1 cellular context compared by ENCODE assay signal in genomic region chr4:22515145-22515887, GRCh38.
TF ChIP-seq lines count a peak whose summit lies in the region.

No MANE protein-coding gene starts in this region.

TF ChIP-seq in HepG2, 621 proteins besides CTCF, POLR2A, EP300 and RAD21 (continued from another document and continues in another):
- TF ChIP-seq, protein P1, sequence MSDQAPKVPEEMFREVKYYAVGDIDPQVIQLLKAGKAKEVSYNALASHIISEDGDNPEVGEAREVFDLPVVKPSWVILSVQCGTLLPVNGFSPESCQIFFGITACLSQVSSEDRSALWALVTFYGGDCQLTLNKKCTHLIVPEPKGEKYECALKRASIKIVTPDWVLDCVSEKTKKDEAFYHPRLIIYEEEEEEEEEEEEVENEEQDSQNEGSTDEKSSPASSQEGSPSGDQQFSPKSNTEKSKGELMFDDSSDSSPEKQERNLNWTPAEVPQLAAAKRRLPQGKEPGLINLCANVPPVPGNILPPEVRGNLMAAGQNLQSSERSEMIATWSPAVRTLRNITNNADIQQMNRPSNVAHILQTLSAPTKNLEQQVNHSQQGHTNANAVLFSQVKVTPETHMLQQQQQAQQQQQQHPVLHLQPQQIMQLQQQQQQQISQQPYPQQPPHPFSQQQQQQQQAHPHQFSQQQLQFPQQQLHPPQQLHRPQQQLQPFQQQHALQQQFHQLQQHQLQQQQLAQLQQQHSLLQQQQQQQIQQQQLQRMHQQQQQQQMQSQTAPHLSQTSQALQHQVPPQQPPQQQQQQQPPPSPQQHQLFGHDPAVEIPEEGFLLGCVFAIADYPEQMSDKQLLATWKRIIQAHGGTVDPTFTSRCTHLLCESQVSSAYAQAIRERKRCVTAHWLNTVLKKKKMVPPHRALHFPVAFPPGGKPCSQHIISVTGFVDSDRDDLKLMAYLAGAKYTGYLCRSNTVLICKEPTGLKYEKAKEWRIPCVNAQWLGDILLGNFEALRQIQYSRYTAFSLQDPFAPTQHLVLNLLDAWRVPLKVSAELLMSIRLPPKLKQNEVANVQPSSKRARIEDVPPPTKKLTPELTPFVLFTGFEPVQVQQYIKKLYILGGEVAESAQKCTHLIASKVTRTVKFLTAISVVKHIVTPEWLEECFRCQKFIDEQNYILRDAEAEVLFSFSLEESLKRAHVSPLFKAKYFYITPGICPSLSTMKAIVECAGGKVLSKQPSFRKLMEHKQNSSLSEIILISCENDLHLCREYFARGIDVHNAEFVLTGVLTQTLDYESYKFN (CRISPR knock-in tag; conservative IDR thresholded peaks at IDR 0.05): peak; percentile 43; the same call in 1 of the 2 replicates
- no peak for TF ChIP-seq ZUFSP (CRISPR knock-in tag; IDR thresholded peaks at IDR 0.05; ENCODE audit: borderline replicate concordance)
- TF ChIP-seq CAMTA2 (CRISPR knock-in tag; IDR thresholded peaks at IDR 0.05; ENCODE audit: borderline replicate concordance): no peak
- peak; percentile 68; the same call in 1 of the 2 replicates for TF ChIP-seq MXD3 (CRISPR knock-in tag; IDR thresholded peaks at IDR 0.05)
- peak in 1 of 2 experiments; percentile 59; a peak in 2 of 4 replicates for TF ChIP-seq KLF16 (CRISPR knock-in tag; IDR thresholded peaks at IDR 0.05)
- TF ChIP-seq ARNTL (CRISPR knock-in tag; IDR thresholded peaks at IDR 0.05): peak; percentile 53
- TF ChIP-seq HOXA7 (CRISPR knock-in tag; IDR thresholded peaks at IDR 0.05): no peak
- TF ChIP-seq SRSF4 (IDR thresholded peaks at IDR 0.05; ENCODE audit: low read depth, low read length, poor library complexity, severe bottlenecking): no peak
- no peak for TF ChIP-seq SETDB1 (CRISPR knock-in tag; IDR thresholded peaks at IDR 0.05; ENCODE audit: borderline replicate concordance)
- no peak; the same call in 1 of the 2 replicates for TF ChIP-seq MLXIP (CRISPR knock-in tag; IDR thresholded peaks at IDR 0.05; ENCODE audit: borderline replicate concordance)
- TF ChIP-seq, protein P2, sequence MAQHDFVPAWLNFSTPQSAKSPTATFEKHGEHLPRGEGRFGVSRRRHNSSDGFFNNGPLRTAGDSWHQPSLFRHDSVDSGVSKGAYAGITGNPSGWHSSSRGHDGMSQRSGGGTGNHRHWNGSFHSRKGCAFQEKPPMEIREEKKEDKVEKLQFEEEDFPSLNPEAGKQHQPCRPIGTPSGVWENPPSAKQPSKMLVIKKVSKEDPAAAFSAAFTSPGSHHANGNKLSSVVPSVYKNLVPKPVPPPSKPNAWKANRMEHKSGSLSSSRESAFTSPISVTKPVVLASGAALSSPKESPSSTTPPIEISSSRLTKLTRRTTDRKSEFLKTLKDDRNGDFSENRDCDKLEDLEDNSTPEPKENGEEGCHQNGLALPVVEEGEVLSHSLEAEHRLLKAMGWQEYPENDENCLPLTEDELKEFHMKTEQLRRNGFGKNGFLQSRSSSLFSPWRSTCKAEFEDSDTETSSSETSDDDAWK (CRISPR knock-in tag; IDR thresholded peaks at IDR 0.05): no peak
- TF ChIP-seq TEAD2 (CRISPR knock-in tag; IDR thresholded peaks at IDR 0.05): 0 out of 2 replicates have a peak, but pooled peaks have one; percentile 67
- TF ChIP-seq DMTF1 (CRISPR knock-in tag; IDR thresholded peaks at IDR 0.05): no peak
- TF ChIP-seq SNAI1 (CRISPR knock-in tag; IDR thresholded peaks at IDR 0.05; ENCODE audit: borderline replicate concordance): peak; percentile 41; the same call in 1 of the 2 replicates
- TF ChIP-seq FOXC1 (CRISPR knock-in tag; IDR thresholded peaks at IDR 0.05; ENCODE audit: borderline replicate concordance): peak; percentile 32; the same call in 1 of the 2 replicates
- no peak for TF ChIP-seq NFE2 (CRISPR knock-in tag; IDR thresholded peaks at IDR 0.05)
- no peak for TF ChIP-seq RFX1 (IDR thresholded peaks at IDR 0.05)
- TF ChIP-seq TARDBP (CRISPR knock-in tag; IDR thresholded peaks at IDR 0.05): no peak
- TF ChIP-seq ZNF713 (CRISPR knock-in tag; IDR thresholded peaks at IDR 0.05): no peak
- TF ChIP-seq FOSL1 (CRISPR knock-in tag; IDR thresholded peaks at IDR 0.05; ENCODE audit: borderline replicate concordance): no peak
- TF ChIP-seq ZNF510 (CRISPR knock-in tag; IDR thresholded peaks at IDR 0.05; ENCODE audit: low read depth): no peak
- TF ChIP-seq, protein P3, sequence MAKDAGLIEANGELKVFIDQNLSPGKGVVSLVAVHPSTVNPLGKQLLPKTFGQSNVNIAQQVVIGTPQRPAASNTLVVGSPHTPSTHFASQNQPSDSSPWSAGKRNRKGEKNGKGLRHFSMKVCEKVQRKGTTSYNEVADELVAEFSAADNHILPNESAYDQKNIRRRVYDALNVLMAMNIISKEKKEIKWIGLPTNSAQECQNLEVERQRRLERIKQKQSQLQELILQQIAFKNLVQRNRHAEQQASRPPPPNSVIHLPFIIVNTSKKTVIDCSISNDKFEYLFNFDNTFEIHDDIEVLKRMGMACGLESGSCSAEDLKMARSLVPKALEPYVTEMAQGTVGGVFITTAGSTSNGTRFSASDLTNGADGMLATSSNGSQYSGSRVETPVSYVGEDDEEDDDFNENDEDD (CRISPR knock-in tag; IDR thresholded peaks at IDR 0.05; ENCODE audit: borderline replicate concordance): peak; percentile 84; the same call in 1 of the 2 replicates
- TF ChIP-seq, protein P4, sequence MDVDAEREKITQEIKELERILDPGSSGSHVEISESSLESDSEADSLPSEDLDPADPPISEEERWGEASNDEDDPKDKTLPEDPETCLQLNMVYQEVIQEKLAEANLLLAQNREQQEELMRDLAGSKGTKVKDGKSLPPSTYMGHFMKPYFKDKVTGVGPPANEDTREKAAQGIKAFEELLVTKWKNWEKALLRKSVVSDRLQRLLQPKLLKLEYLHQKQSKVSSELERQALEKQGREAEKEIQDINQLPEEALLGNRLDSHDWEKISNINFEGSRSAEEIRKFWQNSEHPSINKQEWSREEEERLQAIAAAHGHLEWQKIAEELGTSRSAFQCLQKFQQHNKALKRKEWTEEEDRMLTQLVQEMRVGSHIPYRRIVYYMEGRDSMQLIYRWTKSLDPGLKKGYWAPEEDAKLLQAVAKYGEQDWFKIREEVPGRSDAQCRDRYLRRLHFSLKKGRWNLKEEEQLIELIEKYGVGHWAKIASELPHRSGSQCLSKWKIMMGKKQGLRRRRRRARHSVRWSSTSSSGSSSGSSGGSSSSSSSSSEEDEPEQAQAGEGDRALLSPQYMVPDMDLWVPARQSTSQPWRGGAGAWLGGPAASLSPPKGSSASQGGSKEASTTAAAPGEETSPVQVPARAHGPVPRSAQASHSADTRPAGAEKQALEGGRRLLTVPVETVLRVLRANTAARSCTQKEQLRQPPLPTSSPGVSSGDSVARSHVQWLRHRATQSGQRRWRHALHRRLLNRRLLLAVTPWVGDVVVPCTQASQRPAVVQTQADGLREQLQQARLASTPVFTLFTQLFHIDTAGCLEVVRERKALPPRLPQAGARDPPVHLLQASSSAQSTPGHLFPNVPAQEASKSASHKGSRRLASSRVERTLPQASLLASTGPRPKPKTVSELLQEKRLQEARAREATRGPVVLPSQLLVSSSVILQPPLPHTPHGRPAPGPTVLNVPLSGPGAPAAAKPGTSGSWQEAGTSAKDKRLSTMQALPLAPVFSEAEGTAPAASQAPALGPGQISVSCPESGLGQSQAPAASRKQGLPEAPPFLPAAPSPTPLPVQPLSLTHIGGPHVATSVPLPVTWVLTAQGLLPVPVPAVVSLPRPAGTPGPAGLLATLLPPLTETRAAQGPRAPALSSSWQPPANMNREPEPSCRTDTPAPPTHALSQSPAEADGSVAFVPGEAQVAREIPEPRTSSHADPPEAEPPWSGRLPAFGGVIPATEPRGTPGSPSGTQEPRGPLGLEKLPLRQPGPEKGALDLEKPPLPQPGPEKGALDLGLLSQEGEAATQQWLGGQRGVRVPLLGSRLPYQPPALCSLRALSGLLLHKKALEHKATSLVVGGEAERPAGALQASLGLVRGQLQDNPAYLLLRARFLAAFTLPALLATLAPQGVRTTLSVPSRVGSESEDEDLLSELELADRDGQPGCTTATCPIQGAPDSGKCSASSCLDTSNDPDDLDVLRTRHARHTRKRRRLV (CRISPR knock-in tag; IDR thresholded peaks at IDR 0.05): 0 out of 2 replicates have a peak, but pooled peaks have one; percentile 49
- 0 out of 2 replicates have a peak, but pooled peaks have one; percentile 25 for TF ChIP-seq THRA (CRISPR knock-in tag; IDR thresholded peaks at IDR 0.05; ENCODE audit: borderline replicate concordance)
- TF ChIP-seq, protein P5, sequence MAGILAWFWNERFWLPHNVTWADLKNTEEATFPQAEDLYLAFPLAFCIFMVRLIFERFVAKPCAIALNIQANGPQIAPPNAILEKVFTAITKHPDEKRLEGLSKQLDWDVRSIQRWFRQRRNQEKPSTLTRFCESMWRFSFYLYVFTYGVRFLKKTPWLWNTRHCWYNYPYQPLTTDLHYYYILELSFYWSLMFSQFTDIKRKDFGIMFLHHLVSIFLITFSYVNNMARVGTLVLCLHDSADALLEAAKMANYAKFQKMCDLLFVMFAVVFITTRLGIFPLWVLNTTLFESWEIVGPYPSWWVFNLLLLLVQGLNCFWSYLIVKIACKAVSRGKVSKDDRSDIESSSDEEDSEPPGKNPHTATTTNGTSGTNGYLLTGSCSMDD (CRISPR knock-in tag; IDR thresholded peaks at IDR 0.05): no peak
- no peak for TF ChIP-seq BCL3 (CRISPR knock-in tag; IDR thresholded peaks at IDR 0.05)
- TF ChIP-seq ZNF619 (CRISPR knock-in tag; IDR thresholded peaks at IDR 0.05): 0 out of 2 replicates have a peak, but pooled peaks have one; percentile 39
- no peak for TF ChIP-seq ZNF775 (CRISPR knock-in tag; IDR thresholded peaks at IDR 0.05; ENCODE audit: borderline replicate concordance)
